ENCODE assay signal across 22 cellular contexts in genomic region chr9:136921718-136922117, GRCh38. TPM values are rescaled to one million over a fixed set of nuclear protein-coding genes. Genes with fewer than 3 reads are reported as not detected.
DNase-seq lines count a peak whose midpoint lies in the region; ATAC-seq and TF ChIP-seq lines count a peak whose summit lies in the region.
"Had no signal": no experiment of that assay in that cellular context is flagged by ENCODE, and none has a peak within 500 bp of the region (broad histone marks: within the 10 kb centered on the region; RNA-seq: fewer than 3 reads in every experiment).

No MANE protein-coding gene starts in this region.

- ATAC-seq in stimulated activated naive B cell treated with anti-CD40 and anti-IgM and Interleukin-4, amounts not matched to agents 10 μg/mL and 1 μg/mL and 100 μg/mL, for 72 hours (replicated peaks) = no peak
- ATAC-seq in HG03442 (IDR thresholded peaks at IDR 0.05; ENCODE audit: unreplicated experiment) = no peak
- ATAC-seq: GM12878, SK-N-SH treated with all-trans-retinoic acid at 6 μM for 48 hours had no signal

- peaks cover 49 to 62% of the 10 kb centered on the region in 2 donors for H3K36me3 Mint-ChIP-seq in stimulated activated naive B cell treated with anti-CD40 and anti-IgM and Interleukin-4, amounts not matched to agents 10 μg/mL and 1 μg/mL and 100 μg/mL, for 72 hours

- H3K4me1 Mint-ChIP-seq in stimulated activated naive B cell treated with anti-CD40 and anti-IgM and Interleukin-4, amounts not matched to agents 10 μg/mL and 1 μg/mL and 100 μg/mL, for 72 hours = peaks cover 0 to 4% of the 10 kb centered on the region in 2 donors

- DNase-seq in RWPE1 (ENCODE audit: low spot score) (no peak), coronary artery (ENCODE audit: low spot score) (no peak), left ventricle myocardium inferior (no peak), amygdala (lab: John Stamatoyannopoulos, UW) (no peak), NCI-H1930 (lab: John Stamatoyannopoulos, UW) (no peak), glomerular visceral epithelial cell (ENCODE audit: extremely low spot score) (no peak)
- DNase-seq in stimulated activated naive B cell treated with anti-CD40 and anti-IgM and Interleukin-4, amounts not matched to agents 10 μg/mL and 1 μg/mL and 100 μg/mL, for 72 hours = no peak
- DNase-seq: Calu3; CD4-positive, alpha-beta memory T cell; EL; H7; NCI-H1105; NCI-H1694; NCI-H774; SHP77 treated with DMSO at 0.1 percent for 48 hours had no signal

- no peak overlapping the region for H3K4me3 Mint-ChIP-seq in stimulated activated naive B cell treated with anti-CD40 and anti-IgM and Interleukin-4, amounts not matched to agents 10 μg/mL and 1 μg/mL and 100 μg/mL, for 72 hours
- H3K4me3 Mint-ChIP-seq: CD4-positive, alpha-beta memory T cell had no signal

- CTCF ChIA-PET in RWPE1 (lab: Yijun Ruan, JAX) = no interaction called here

- POLR2A ChIA-PET in RWPE1 (lab: Yijun Ruan, JAX; ENCODE audit: low non-redundant PET) = no interaction called here

- no peaks in the 10 kb centered on the region for H3K9me3 ChIP-seq in left ventricle myocardium inferior (replicated peaks)
- H3K9me3 ChIP-seq: BLaER1 had no signal

- H3K27me3 ChIP-seq in left ventricle myocardium inferior (ENCODE audit: low read depth) = no peaks in the 10 kb centered on the region
- H3K27me3 ChIP-seq: BLaER1 had no signal

- H3K4me3 ChIP-seq in coronary artery = no peak overlapping the region
- peak overlapping the region; percentile 4 for H3K4me3 ChIP-seq in left ventricle myocardium inferior
- H3K4me3 ChIP-seq: BLaER1, GM12878 had no signal

- no peaks in the 10 kb centered on the region for H3K27me3 Mint-ChIP-seq in stimulated activated naive B cell treated with anti-CD40 and anti-IgM and Interleukin-4, amounts not matched to agents 10 μg/mL and 1 μg/mL and 100 μg/mL, for 72 hours
- H3K27me3 Mint-ChIP-seq: CD4-positive, alpha-beta memory T cell had no signal

- no peaks in the 10 kb centered on the region for H3K9me3 Mint-ChIP-seq in stimulated activated naive B cell treated with anti-CD40 and anti-IgM and Interleukin-4, amounts not matched to agents 10 μg/mL and 1 μg/mL and 100 μg/mL, for 72 hours
- H3K9me3 Mint-ChIP-seq: CD4-positive, alpha-beta memory T cell had no signal

- H3K4me1 ChIP-seq in left ventricle myocardium inferior = peaks cover 56% of the 10 kb centered on the region
- H3K4me1 ChIP-seq: BLaER1 had no signal

- H3K36me3 ChIP-seq in left ventricle myocardium inferior = peaks cover 50% of the 10 kb centered on the region

- peak overlapping the region; percentile 65 for H3K27ac Mint-ChIP-seq in stimulated activated naive B cell treated with anti-CD40 and anti-IgM and Interleukin-4, amounts not matched to agents 10 μg/mL and 1 μg/mL and 100 μg/mL, for 72 hours

- TF ChIP-seq CTCF in RWPE1 (conservative IDR thresholded peaks at IDR 0.05; ENCODE audit: low read depth) (no peak), coronary artery (IDR thresholded peaks at IDR 0.05) (no peak), left ventricle myocardium inferior (IDR thresholded peaks at IDR 0.05; ENCODE audit: borderline replicate concordance) (no peak)

- intact Hi-C loops in left ventricle myocardium inferior (cut with micrococcal nuclease) = loop anchor here (10.0 kb wide), 1 partner anchor 57 kb away; the partner anchor contains the start of gene EDF1

- H3K27ac ChIP-seq in RWPE1 = peak overlapping the region; percentile 9
- H3K27ac ChIP-seq in coronary artery = peak overlapping the region; percentile 35 to 56
- peak overlapping the region; percentile 81 for H3K27ac ChIP-seq in left ventricle myocardium inferior (replicated peaks)
- H3K27ac ChIP-seq: BLaER1 had no signal

RNA-seq across cellular contexts. Expression of gene FBXW5, which starts 22.8 kb away (rescaled TPM):
- total RNA-seq in left ventricle myocardium inferior = 157 TPM

RNA-seq across cellular contexts. Expression of gene C8G, which starts 23.3 kb away (rescaled TPM):
- total RNA-seq in left ventricle myocardium inferior = 3.6 TPM
- total RNA-seq: H7, NCI-H460 had no signal

RNA-seq across cellular contexts. Expression of gene LCN12, which starts 30.4 kb away (rescaled TPM):
- 7.8 TPM for total RNA-seq in left ventricle myocardium inferior
- total RNA-seq: A673 had no signal

RNA-seq across cellular contexts. Expression of gene TRAF2, which starts 35.4 kb away (rescaled TPM):
- 10.0 TPM for total RNA-seq in left ventricle myocardium inferior

RNA-seq across cellular contexts. Expression of gene PTGDS, which starts 55.6 kb away (rescaled TPM):
- 3,579 TPM for total RNA-seq in left ventricle myocardium inferior
- total RNA-seq: A673, Calu3, GM12878, NCI-H460, OCI-LY7 had no signal

Comparison
In these comparisons a context has a peak if more than half of its experiments do, and no peak if none do; other contexts are left out.
1. H3K27ac ChIP-seq: peak in every context shown above with its lines; median percentile 81 in left ventricle myocardium inferior; 46 in coronary artery; 9 in RWPE1.